Comparison of ENCODE assay signal across 37 cellular contexts in genomic region chr4:180350866-180351350, GRCh38.
"Had no signal": no experiment of that assay in that cellular context is flagged by ENCODE, and none has a peak within 500 bp of the region (broad histone marks: within the 10 kb centered on the region; RNA-seq: fewer than 3 reads in every experiment).

No MANE protein-coding gene starts in this region.

- H3K27me3 Mint-ChIP-seq: activated CD4-positive, alpha-beta T cell treated with anti-CD3 and anti-CD28 coated beads, Interleukin-2, amount 10 ng/mL, durations not matched to agents 24 days and 14 days; activated CD8-positive, alpha-beta T cell treated with anti-CD3 and anti-CD28 coated beads for 36 hours; activated naive CD8-positive, alpha-beta T cell treated with anti-CD3 and anti-CD28 coated beads for 36 hours; activated T-helper 17 cell treated with anti-CD3 and anti-CD28 coated beads, Interleukin-2, amount 50 U/mL, for 72 hours had no signal

- H3K4me3 ChIP-seq: adrenal gland, MG63, PC-9 had no signal

- H3K36me3 Mint-ChIP-seq: activated naive CD8-positive, alpha-beta T cell treated with anti-CD3 and anti-CD28 coated beads for 36 hours; brain had no signal

- H3K27me3 ChIP-seq: adrenal gland, MG63 had no signal

- H3K36me3 ChIP-seq: adrenal gland, MG63, WERI-Rb-1 had no signal

- H3K9me3 ChIP-seq: adrenal gland, MG63 had no signal

- ATAC-seq: activated CD8-positive, alpha-beta T cell treated with anti-CD3 and anti-CD28 coated beads for 36 hours; activated T-cell treated with anti-CD3 and anti-CD28 coated beads, Interleukin-2, amount 50 U/mL, for 72 hours; activated T-helper 17 cell treated with anti-CD3 and anti-CD28 coated beads, Interleukin-2, amount 50 U/mL, for 72 hours had no signal

- H3K9me3 Mint-ChIP-seq: activated CD4-positive, alpha-beta T cell treated with anti-CD3 and anti-CD28 coated beads, Interleukin-2, amount 10 ng/mL, durations not matched to agents 24 days and 14 days; activated CD8-positive, alpha-beta T cell treated with anti-CD3 and anti-CD28 coated beads for 36 hours; activated naive CD8-positive, alpha-beta T cell treated with anti-CD3 and anti-CD28 coated beads for 36 hours had no signal

- H3K27ac ChIP-seq: adrenal gland, PC-9, RWPE1, WERI-Rb-1 had no signal

- H2AFZ ChIP-seq: PC-9 had no signal

- H3K4me2 ChIP-seq: PC-9 had no signal

- H3K4me1 Mint-ChIP-seq: activated CD4-positive, alpha-beta T cell treated with anti-CD3 and anti-CD28 coated beads, Interleukin-2, amount 10 ng/mL, durations not matched to agents 24 days and 14 days; activated naive CD8-positive, alpha-beta T cell treated with anti-CD3 and anti-CD28 coated beads for 36 hours; activated T-helper 17 cell treated with anti-CD3 and anti-CD28 coated beads, Interleukin-2, amount 50 U/mL, for 72 hours; brain had no signal

- DNase-seq: activated CD4-positive, alpha-beta T cell treated with anti-CD3 and anti-CD28 coated beads for 1 hour; activated CD4-positive, alpha-beta T cell treated with anti-CD3 and anti-CD28 coated beads, Interleukin-2, amount 10 ng/mL, durations not matched to agents 24 days and 14 days; activated CD4-positive, alpha-beta T cell treated with anti-CD3 and anti-CD28 coated beads, Interleukin-2, amount 50 U/mL, for 4 hours; activated CD4-positive, CD25-positive, alpha-beta regulatory T cell; activated CD8-positive, alpha-beta T cell treated with anti-CD3 and anti-CD28 coated beads for 36 hours; activated effector memory CD4-positive, alpha-beta T cell treated with anti-CD3 and anti-CD28 coated beads, Interleukin-2, amount 50 U/mL, for 16 hours; activated naive CD4-positive, alpha-beta T cell; activated naive CD4-positive, alpha-beta T cell treated with anti-CD3 and anti-CD28 coated beads, Interleukin-2, amount 50 U/mL, for 16 hours; activated naive CD8-positive, alpha-beta T cell treated with anti-CD3 and anti-CD28 coated beads for 36 hours; activated T-cell treated with anti-CD3 and anti-CD28 coated beads, Interleukin-2, amount 50 U/mL, for 1 hour; activated T-cell treated with anti-CD3 and anti-CD28 coated beads, Interleukin-2, amount 50 U/mL, for 72 hours; adrenal gland; caudate nucleus; cerebellar nuclear complex; Karpas-422; MG63; NCI-H1048; NCI-H1105 treated with DMSO at 0.1 percent for 48 hours; NCI-H1436; NCI-H1694; NCI-H1930; NCI-H2081 treated with DMSO at 0.1 percent for 48 hours; NCI-H226; NCI-H446 treated with DMSO at 0.1 percent for 48 hours; NCI-H524; NCI-H69; NCI-H82; PC-9; Right ventricle myocardium superior; SW 1271; T1000; WERI-Rb-1 had no signal

- H3K27ac Mint-ChIP-seq: activated CD4-positive, alpha-beta T cell treated with anti-CD3 and anti-CD28 coated beads, Interleukin-2, amount 10 ng/mL, durations not matched to agents 24 days and 14 days; activated CD8-positive, alpha-beta T cell treated with anti-CD3 and anti-CD28 coated beads for 36 hours; activated naive CD8-positive, alpha-beta T cell treated with anti-CD3 and anti-CD28 coated beads for 36 hours; activated T-cell treated with anti-CD3 and anti-CD28 coated beads, Interleukin-2, amount 50 U/mL, for 72 hours; activated T-helper 17 cell treated with anti-CD3 and anti-CD28 coated beads, Interleukin-2, amount 50 U/mL, for 72 hours; brain had no signal

- FAIRE-seq: bronchial epithelial cell, RCC 7860 had no signal

- H3K4me1 ChIP-seq: adrenal gland had no signal

- H3K4me3 Mint-ChIP-seq: activated CD4-positive, alpha-beta T cell treated with anti-CD3 and anti-CD28 coated beads, Interleukin-2, amount 10 ng/mL, durations not matched to agents 24 days and 14 days; activated CD8-positive, alpha-beta T cell treated with anti-CD3 and anti-CD28 coated beads for 36 hours; activated naive CD8-positive, alpha-beta T cell treated with anti-CD3 and anti-CD28 coated beads for 36 hours; activated T-cell treated with anti-CD3 and anti-CD28 coated beads, Interleukin-2, amount 50 U/mL, for 72 hours; activated T-helper 17 cell treated with anti-CD3 and anti-CD28 coated beads, Interleukin-2, amount 50 U/mL, for 72 hours; brain had no signal
